Comparison of ENCODE assay signal across 12 cellular contexts in the genomic region with DNA sequence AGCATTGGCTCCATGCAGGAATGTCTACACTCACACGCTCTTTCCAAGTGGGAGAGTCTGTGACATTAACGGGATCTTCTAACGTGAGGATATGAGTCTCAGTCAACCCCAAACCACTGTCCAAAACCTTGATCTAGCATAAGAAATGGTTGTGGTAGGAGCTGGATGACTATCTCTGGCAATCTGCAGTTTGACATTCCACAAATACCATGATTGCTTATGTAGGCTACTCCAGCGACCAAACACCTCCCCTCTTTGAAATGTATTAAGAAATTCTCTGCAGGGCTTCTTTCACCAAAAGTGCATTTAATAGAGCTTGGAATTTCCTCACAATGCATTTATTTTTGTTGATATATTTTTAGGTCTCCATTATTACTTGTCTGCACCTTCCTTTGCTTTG. TPM values are rescaled to one million over a fixed set of nuclear protein-coding genes. Genes with fewer than 3 reads are reported as not detected.
DNase-seq lines count a peak whose midpoint lies in the region; FAIRE-seq and TF ChIP-seq lines count a peak whose summit lies in the region.
"Had no signal": no experiment of that assay in that cellular context is flagged by ENCODE, and none has a peak within 500 bp of the region (broad histone marks: within the 10 kb centered on the region; RNA-seq: fewer than 3 reads in every experiment).

No MANE protein-coding gene starts in this region.

- no peaks in the 10 kb centered on the region for H3K9me3 ChIP-seq in smooth muscle cell (replicated peaks; ENCODE audit: low read depth)
- H3K9me3 ChIP-seq in MM.1S (replicated peaks; ENCODE audit: insufficient read depth, low read length), result no peaks in the 10 kb centered on the region
- no peaks in the 10 kb centered on the region for H3K9me3 ChIP-seq in CD8-positive, alpha-beta memory T cell (ENCODE audit: low read length)
- H3K9me3 ChIP-seq: stomach had no signal

- H3F3A ChIP-seq in smooth muscle cell (ENCODE audit: low read depth) (no peaks in the 10 kb centered on the region), MM.1S (ENCODE audit: insufficient read depth, low read length) (no peaks in the 10 kb centered on the region)

- peaks cover 0 to 1% of the 10 kb centered on the region in 2 donors for H3K27me3 Mint-ChIP-seq in CD8-positive, alpha-beta memory T cell
- H3K27me3 Mint-ChIP-seq: progenitor cell of endocrine pancreas had no signal

- H3K36me3 Mint-ChIP-seq in CD8-positive, alpha-beta memory T cell, result peaks cover 27 to 34% (median 32%) of the 10 kb centered on the region in 3 donors

- H3K9ac ChIP-seq in smooth muscle cell (ENCODE audit: low read depth) (no peak overlapping the region), MM.1S (ENCODE audit: low read length) (no peak overlapping the region)

- WGBS in smooth muscle cell (ENCODE audit: low lambda C conversion rate), result 21% methylated on average over 4 of the region's 4 CpGs

- H3K27me3 ChIP-seq in smooth muscle cell (ENCODE audit: low read depth), result no peaks in the 10 kb centered on the region
- no peaks in the 10 kb centered on the region for H3K27me3 ChIP-seq in MM.1S (replicated peaks; ENCODE audit: insufficient read depth, low read length)
- H3K27me3 ChIP-seq in CD8-positive, alpha-beta memory T cell (ENCODE audit: insufficient read depth, low read length, poor library complexity, severe bottlenecking), result no peaks in the 10 kb centered on the region
- H3K27me3 ChIP-seq: stomach had no signal

- H3K4me3 Mint-ChIP-seq in CD8-positive, alpha-beta memory T cell, result no peak overlapping the region

- H2AFZ ChIP-seq in smooth muscle cell (ENCODE audit: low read depth) (no peak overlapping the region), MM.1S (ENCODE audit: low read length) (no peak overlapping the region)

- DNase-seq in GM03348 (ENCODE audit: low spot score), result peak; percentile 91
- DNase-seq in RCC 7860 (ENCODE audit: low spot score), result peak; percentile 58
- DNase-seq in fibroblast of peridontal ligament (ENCODE audit: extremely low read depth), result peak; percentile 95
- no peak for DNase-seq in smooth muscle cell (lab: John Stamatoyannopoulos, UW; ENCODE audit: unreplicated experiment)
- DNase-seq in MM.1S, result no peak
- no peak for DNase-seq in CD8-positive, alpha-beta memory T cell
- DNase-seq in NCI-H524 treated with DMSO at 0.1 percent for 48 hours (lab: John Stamatoyannopoulos, UW), result no peak
- DNase-seq: activated CD4-positive, alpha-beta T cell treated with anti-CD3 and anti-CD28 coated beads for 48 hours; NCI-H2081; stomach had no signal

- CTCF ChIA-PET in CD8-positive, alpha-beta memory T cell (lab: Charles Lee), result no interaction called here

- no peak overlapping the region for H3K27ac ChIP-seq in smooth muscle cell (ENCODE audit: low read depth)
- H3K27ac ChIP-seq in MM.1S (ENCODE audit: low read length), result no peak overlapping the region
- no peak overlapping the region for H3K27ac ChIP-seq in CD8-positive, alpha-beta memory T cell (ENCODE audit: low read depth, low read length)
- H3K27ac ChIP-seq: stomach had no signal

- no peaks in the 10 kb centered on the region for H4K20me1 ChIP-seq in smooth muscle cell (ENCODE audit: low read depth)
- no peaks in the 10 kb centered on the region for H4K20me1 ChIP-seq in MM.1S (ENCODE audit: insufficient read depth, low read length)

- H3K9me2 ChIP-seq in MM.1S (replicated peaks; ENCODE audit: insufficient read depth, low read length), result no peaks in the 10 kb centered on the region

- H3K79me2 ChIP-seq in smooth muscle cell (ENCODE audit: low read depth), result no peaks in the 10 kb centered on the region
- H3K79me2 ChIP-seq in MM.1S (ENCODE audit: low read length), result no peaks in the 10 kb centered on the region

- H3K4me1 Mint-ChIP-seq in CD8-positive, alpha-beta memory T cell, result peaks cover 0 to 2% (median 0%) of the 10 kb centered on the region in 3 donors

- no peak for TF ChIP-seq CTCF in smooth muscle cell (IDR thresholded peaks at IDR 0.05; ENCODE audit: borderline replicate concordance, insufficient read depth, poor library complexity, severe bottlenecking)
- TF ChIP-seq CTCF in MM.1S (IDR thresholded peaks at IDR 0.05; ENCODE audit: low read length), result no peak

- POLR2A ChIA-PET in CD8-positive, alpha-beta memory T cell (lab: Charles Lee), result no interaction called here

- no peaks in the 10 kb centered on the region for H3K36me3 ChIP-seq in smooth muscle cell (ENCODE audit: low read depth)
- no peaks in the 10 kb centered on the region for H3K36me3 ChIP-seq in MM.1S (replicated peaks; ENCODE audit: insufficient read depth, low read length)
- H3K36me3 ChIP-seq in CD8-positive, alpha-beta memory T cell (ENCODE audit: insufficient read depth, low read length), result no peaks in the 10 kb centered on the region

- H3K4me2 ChIP-seq in smooth muscle cell (peak overlapping the region; percentile 61), MM.1S (ENCODE audit: low read depth, low read length) (no peak overlapping the region)

- no peak overlapping the region for H3K4me3 ChIP-seq in smooth muscle cell
- no peak overlapping the region for H3K4me3 ChIP-seq in MM.1S (ENCODE audit: low read length)
- H3K4me3 ChIP-seq in CD8-positive, alpha-beta memory T cell (ENCODE audit: low read length), result no peak overlapping the region
- H3K4me3 ChIP-seq: stomach had no signal

- no peak overlapping the region for H3K27ac Mint-ChIP-seq in CD8-positive, alpha-beta memory T cell
- H3K27ac Mint-ChIP-seq: progenitor cell of endocrine pancreas had no signal

- H3K4me1 ChIP-seq in smooth muscle cell (ENCODE audit: low read depth), result no peaks in the 10 kb centered on the region
- H3K4me1 ChIP-seq in MM.1S (ENCODE audit: low read length), result no peaks in the 10 kb centered on the region
- H3K4me1 ChIP-seq in CD8-positive, alpha-beta memory T cell (ENCODE audit: insufficient read depth, low read length), result no peaks in the 10 kb centered on the region
- H3K4me1 ChIP-seq: stomach had no signal

- FAIRE-seq in RCC 7860 (lab: Jason Lieb, UNC), result no peak
- FAIRE-seq: GM12891 had no signal

- no peaks in the 10 kb centered on the region for H3K9me3 Mint-ChIP-seq in CD8-positive, alpha-beta memory T cell

RNA-seq across cellular contexts. Expression of a gene that starts 14.1 kb away (rescaled TPM):
- 17.7 and 26.0 TPM in 2 replicates for total RNA-seq in smooth muscle cell
- polyA plus RNA-seq in smooth muscle cell, result 23.3 and 26.6 TPM in 2 replicates
- total RNA-seq in CD8-positive, alpha-beta memory T cell, result 10 to 100 TPM; 25.2 to 27.1 TPM
- 24.7 TPM for polyA plus RNA-seq in CD8-positive, alpha-beta memory T cell

Comparison
In these comparisons a context has a peak if more than half of its experiments do, and no peak if none do; other contexts are left out.
1. DNase-seq: peak in GM03348 (single experiment), RCC 7860 (single experiment) and fibroblast of peridontal ligament (single experiment); none in smooth muscle cell (single experiment), MM.1S (single experiment), CD8-positive, alpha-beta memory T cell (0 of 5) and NCI-H524 treated with DMSO at 0.1 percent for 48 hours (single experiment).